18 cellular contexts compared by ENCODE assay signal in the genomic region with DNA sequence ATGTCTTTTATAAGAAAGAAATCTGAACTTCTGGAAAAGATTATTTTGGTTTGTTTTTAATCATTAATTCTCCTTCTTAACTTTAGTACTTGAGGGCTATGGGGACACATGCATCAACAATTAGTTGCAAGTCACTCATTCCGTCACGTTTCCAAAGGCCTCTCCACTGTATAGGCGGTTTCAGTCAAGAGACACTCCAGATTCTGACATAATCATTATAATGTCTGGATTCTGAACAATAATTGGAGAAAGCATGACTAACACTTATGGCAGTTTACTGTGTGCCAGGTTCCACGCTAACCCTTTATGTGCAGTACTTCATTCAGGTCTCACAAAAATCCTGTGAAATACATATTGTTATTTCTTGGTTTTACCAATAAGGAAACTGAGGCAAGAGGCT.
"Had no signal": no experiment of that assay in that cellular context is flagged by ENCODE, and none has a peak within 500 bp of the region (broad histone marks: within the 10 kb centered on the region; RNA-seq: fewer than 3 reads in every experiment).

No MANE protein-coding gene starts in this region.

- H3K4me2 ChIP-seq: hepatocyte had no signal

- H3K27ac ChIP-seq: dorsolateral prefrontal cortex, gastroesophageal sphincter, hepatocyte, ovary, right atrium auricular region, sigmoid colon, skin epidermis, stomach, thoracic aorta had no signal

- H3K4me3 ChIP-seq: dorsolateral prefrontal cortex, gastroesophageal sphincter, hepatocyte, ovary, right atrium auricular region, sigmoid colon, skin epidermis, stomach, thoracic aorta had no signal

- H3K27me3 ChIP-seq: dorsolateral prefrontal cortex, gastroesophageal sphincter, hepatocyte, ovary, right atrium auricular region, sigmoid colon, stomach had no signal

- DNase-seq: cortex of kidney; dorsolateral prefrontal cortex; effector CD8-positive, alpha-beta T cell; mammary epithelial cell; naive thymus-derived CD4-positive, alpha-beta T cell; ovary; sigmoid colon; stimulated activated CD4-positive, alpha-beta T cell treated with anti-CD3 and anti-CD28 coated beads, Interleukin-2, amount 100 ng/mL, for 24 hours; stimulated activated naive CD4-positive, alpha-beta T cell; stomach; substantia nigra; trophoblast cell had no signal

- H3K36me3 ChIP-seq: gastroesophageal sphincter, ovary, right atrium auricular region, sigmoid colon, stomach, thoracic aorta had no signal

- H2AFZ ChIP-seq: hepatocyte had no signal

- ATAC-seq: esophagus mucosa; gastroesophageal sphincter; naive thymus-derived CD4-positive, alpha-beta T cell had no signal

- H3K9me3 ChIP-seq: gastroesophageal sphincter, ovary, right atrium auricular region, sigmoid colon, stomach, thoracic aorta had no signal
